15 cellular contexts compared by ENCODE assay signal in genomic region chr3:188361888-188362287, GRCh38.
DNase-seq lines count a peak whose midpoint lies in the region; ATAC-seq and TF ChIP-seq lines count a peak whose summit lies in the region.
"Had no signal": no experiment of that assay in that cellular context is flagged by ENCODE, and none has a peak within 500 bp of the region (broad histone marks: within the 10 kb centered on the region; RNA-seq: fewer than 3 reads in every experiment).

No MANE protein-coding gene starts in this region.

- H4K20me1 ChIP-seq in BLaER1 treated with 17β-estradiol and CSF1 and Interleukin-3, amounts not matched to agents 10 nM and 100 nM = peaks cover 0 to 8% (median 0%) of the 10 kb centered on the region in 11 experiments; a peak in 1 of 22 replicates
- no peaks in the 10 kb centered on the region for H4K20me1 ChIP-seq in DND-41 (ENCODE audit: insufficient read depth, low read length)

- DNase-seq in DND-41 (peak; percentile 26), progenitor cell of endocrine pancreas (ENCODE audit: low spot score, unreplicated experiment) (no peak), HT-29 (ENCODE audit: low spot score) (no peak), NCI-H2227 (lab: John Stamatoyannopoulos, UW; ENCODE audit: unreplicated experiment) (no peak)
- peak; percentile 20 for DNase-seq in activated naive CD8-positive, alpha-beta T cell treated with anti-CD3 and anti-CD28 coated beads, Interleukin-2, amount 50 U/mL, for 24 hours
- DNase-seq: activated CD4-positive, alpha-beta T cell treated with anti-CD3 and anti-CD28 coated beads, Interleukin-2, amount 50 U/mL, for 48 hours; activated effector memory CD4-positive, alpha-beta T cell treated with anti-CD3 and anti-CD28 coated beads, Interleukin-2, amount 50 U/mL, for 16 hours; hippocampal formation; NCI-H524 treated with DMSO at 0.1 percent for 48 hours; posterior cingulate gyrus; spleen had no signal

- H3K4me1 ChIP-seq in BLaER1 treated with 17β-estradiol and CSF1 and Interleukin-3, amounts not matched to agents 10 nM and 100 nM = peaks cover 30 to 60% (median 39%) of the 10 kb centered on the region in 10 experiments
- H3K4me1 ChIP-seq in DND-41 (ENCODE audit: insufficient read depth, low read length) = peaks cover 42% of the 10 kb centered on the region
- H3K4me1 ChIP-seq: breast epithelium had no signal

- no peak overlapping the region for H3K4me3 ChIP-seq in BLaER1 treated with 17β-estradiol and CSF1 and Interleukin-3, amounts not matched to agents 10 nM and 100 nM
- no peak overlapping the region for H3K4me3 ChIP-seq in DND-41 (ENCODE audit: low read depth in 1 of 2, low read length in 2 of 2)
- H3K4me3 ChIP-seq: breast epithelium, spleen, thoracic aorta had no signal

- no peak overlapping the region for H3K4me3 Mint-ChIP-seq in activated naive CD8-positive, alpha-beta T cell treated with anti-CD3 and anti-CD28 coated beads, Interleukin-2, amount 50 U/mL, for 24 hours
- H3K4me3 Mint-ChIP-seq in progenitor cell of endocrine pancreas (ENCODE audit: low read depth) = no peak overlapping the region

- H3K9me3 Mint-ChIP-seq in activated naive CD8-positive, alpha-beta T cell treated with anti-CD3 and anti-CD28 coated beads, Interleukin-2, amount 50 U/mL, for 24 hours = no peaks in the 10 kb centered on the region
- no peaks in the 10 kb centered on the region for H3K9me3 Mint-ChIP-seq in progenitor cell of endocrine pancreas (ENCODE audit: low read depth)

- H3K79me2 ChIP-seq in DND-41 (ENCODE audit: insufficient read depth, low read length) = peaks cover 15% of the 10 kb centered on the region

- H3K36me3 ChIP-seq in BLaER1 treated with 17β-estradiol and CSF1 and Interleukin-3, amounts not matched to agents 10 nM and 100 nM = peaks cover 0 to 13% (median 1%) of the 10 kb centered on the region in 11 experiments; a peak in 3 of 22 replicates
- no peaks in the 10 kb centered on the region for H3K36me3 ChIP-seq in DND-41 (ENCODE audit: insufficient read depth, low read length)
- H3K36me3 ChIP-seq: breast epithelium, spleen, thoracic aorta had no signal

- H3K4me1 Mint-ChIP-seq in activated naive CD8-positive, alpha-beta T cell treated with anti-CD3 and anti-CD28 coated beads, Interleukin-2, amount 50 U/mL, for 24 hours = peaks cover 56% of the 10 kb centered on the region
- peaks cover 35% of the 10 kb centered on the region for H3K4me1 Mint-ChIP-seq in progenitor cell of endocrine pancreas (ENCODE audit: low read depth)

- ATAC-seq in DND-41 (ENCODE audit: insufficient read depth, low read depth) (no peak), HG02885 (IDR thresholded peaks at IDR 0.05; ENCODE audit: poor library complexity, unreplicated experiment) (no peak)
- peak; percentile 44 for ATAC-seq in activated naive CD8-positive, alpha-beta T cell treated with anti-CD3 and anti-CD28 coated beads, Interleukin-2, amount 50 U/mL, for 24 hours

- peaks cover 2% of the 10 kb centered on the region for H3K36me3 Mint-ChIP-seq in activated naive CD8-positive, alpha-beta T cell treated with anti-CD3 and anti-CD28 coated beads, Interleukin-2, amount 50 U/mL, for 24 hours (ENCODE audit: low read depth)
- peaks cover 4% of the 10 kb centered on the region for H3K36me3 Mint-ChIP-seq in progenitor cell of endocrine pancreas (ENCODE audit: insufficient read depth)

- peak overlapping the region; percentile 36 for H3K27ac Mint-ChIP-seq in activated naive CD8-positive, alpha-beta T cell treated with anti-CD3 and anti-CD28 coated beads, Interleukin-2, amount 50 U/mL, for 24 hours
- peak overlapping the region; percentile 80 for H3K27ac Mint-ChIP-seq in progenitor cell of endocrine pancreas

- no peak for TF ChIP-seq CTCF in DND-41 (IDR thresholded peaks at IDR 0.05; ENCODE audit: borderline replicate concordance, extremely low read depth, low read length, poor library complexity, severe bottlenecking)
- no peak for TF ChIP-seq CTCF in progenitor cell of endocrine pancreas (IDR thresholded peaks at IDR 0.05; ENCODE audit: unreplicated experiment)

- peak overlapping the region in 1 of 11 experiments; percentile 29; a peak in 1 of 22 replicates for H3K9ac ChIP-seq in BLaER1 treated with 17β-estradiol and CSF1 and Interleukin-3, amounts not matched to agents 10 nM and 100 nM
- no peak overlapping the region for H3K9ac ChIP-seq in DND-41 (ENCODE audit: low read depth, low read length)

- peak overlapping the region in 7 of 11 experiments; percentile 9 to 55 (median 27); a peak in 8 of 22 replicates for H3K27ac ChIP-seq in BLaER1 treated with 17β-estradiol and CSF1 and Interleukin-3, amounts not matched to agents 10 nM and 100 nM
- no peak overlapping the region for H3K27ac ChIP-seq in DND-41 (ENCODE audit: low read length)
- H3K27ac ChIP-seq: thoracic aorta had no signal

- no peaks in the 10 kb centered on the region for H3K27me3 Mint-ChIP-seq in activated naive CD8-positive, alpha-beta T cell treated with anti-CD3 and anti-CD28 coated beads, Interleukin-2, amount 50 U/mL, for 24 hours
- H3K27me3 Mint-ChIP-seq in progenitor cell of endocrine pancreas = no peaks in the 10 kb centered on the region

- H3K27me3 ChIP-seq in BLaER1 treated with 17β-estradiol and CSF1 and Interleukin-3, amounts not matched to agents 10 nM and 100 nM = no peaks in the 10 kb centered on the region
- no peaks in the 10 kb centered on the region for H3K27me3 ChIP-seq in DND-41 (ENCODE audit: insufficient read depth, low read length, poor library complexity)
- H3K27me3 ChIP-seq: breast epithelium, spleen had no signal

- H3K9me3 ChIP-seq in BLaER1 treated with 17β-estradiol and CSF1 and Interleukin-3, amounts not matched to agents 10 nM and 100 nM (replicated peaks in 1 of 11) = peaks cover 0 to 4% (median 0%) of the 10 kb centered on the region in 11 experiments; a peak in 1 of 22 replicates
- H3K9me3 ChIP-seq in DND-41 (ENCODE audit: insufficient read depth, low read length, severe bottlenecking) = no peaks in the 10 kb centered on the region
- H3K9me3 ChIP-seq: breast epithelium, spleen, thoracic aorta had no signal

- no peak overlapping the region for H2AFZ ChIP-seq in DND-41 (ENCODE audit: low read depth, low read length)

- H3K4me2 ChIP-seq in BLaER1 treated with 17β-estradiol and CSF1 and Interleukin-3, amounts not matched to agents 10 nM and 100 nM = peak overlapping the region; percentile 37 to 64 (median 57)
- no peak overlapping the region for H3K4me2 ChIP-seq in DND-41 (ENCODE audit: insufficient read depth, low read length)

Comparison
In these comparisons a context has a peak if more than half of its experiments do, and no peak if none do; other contexts are left out.
1. DNase-seq: peak in DND-41 (single experiment) and activated naive CD8-positive, alpha-beta T cell treated with anti-CD3 and anti-CD28 coated beads, Interleukin-2, amount 50 U/mL, for 24 hours (single experiment); none in progenitor cell of endocrine pancreas (single experiment), HT-29 (single experiment) and NCI-H2227 (single experiment).